Comparison of ENCODE assay signal across 20 cellular contexts in the genomic region with DNA sequence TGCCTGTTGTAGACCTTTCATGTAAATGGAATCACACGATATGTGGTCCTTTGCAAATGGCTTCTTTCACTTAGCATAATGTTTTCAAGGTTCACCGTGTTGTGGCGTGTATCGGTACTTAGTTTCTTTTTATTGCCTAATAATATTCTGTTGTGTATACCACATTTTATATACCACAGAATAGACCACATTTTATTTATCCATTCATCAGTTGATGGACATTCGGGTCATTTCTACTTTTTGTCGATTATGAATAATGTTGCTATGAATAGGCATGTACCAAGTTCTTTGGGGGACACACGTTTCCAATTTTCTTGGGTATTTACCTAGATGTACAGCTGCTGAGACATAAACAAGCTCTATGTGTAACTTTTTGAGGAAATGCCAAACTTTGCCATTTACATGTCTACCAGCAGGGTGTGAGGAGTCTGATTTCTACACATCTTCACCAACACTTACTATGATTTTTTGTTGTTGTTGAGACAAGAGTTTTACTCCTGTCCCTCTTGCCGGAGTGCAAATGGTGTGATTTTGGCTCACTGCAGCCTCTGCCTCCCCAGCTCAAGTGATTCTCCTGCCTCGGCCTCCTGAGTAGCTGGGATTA.
"Had no signal": no experiment of that assay in that cellular context is flagged by ENCODE, and none has a peak within 500 bp of the region (broad histone marks: within the 10 kb centered on the region; RNA-seq: fewer than 3 reads in every experiment).

No MANE protein-coding gene starts in this region.

- H3K9me3 ChIP-seq: esophagus squamous epithelium, heart left ventricle, thoracic aorta, upper lobe of right lung had no signal

- FAIRE-seq: colon, islet of Langerhans had no signal

- H3K4me3 ChIP-seq: esophagus squamous epithelium, heart left ventricle, thoracic aorta, upper lobe of right lung had no signal

- DNase-seq: activated CD4-positive, alpha-beta memory T cell treated with anti-CD3 and anti-CD28 coated beads for 36 hours; activated CD4-positive, alpha-beta T cell treated with anti-CD3 and anti-CD28 coated beads for 48 hours; activated CD4-positive, CD25-positive, alpha-beta regulatory T cell; activated naive CD4-positive, alpha-beta T cell treated with Interleukin-2 at 50 U/mL for 16 hours; activated T-cell treated with anti-CD3 and anti-CD28 coated beads, Interleukin-2, amount 50 U/mL, for 48 hours; caudate nucleus; effector memory CD8-positive, alpha-beta T cell; esophagus squamous epithelium; occipital lobe; retina; stimulated activated CD4-positive, alpha-beta T cell treated with anti-CD3 and anti-CD28 coated beads, Interleukin-4, amount 100 ng/mL, for 24 hours; stimulated activated naive CD4-positive, alpha-beta T cell treated with Interleukin-2 at 50 U/mL for 16 hours; T1000 had no signal

- H3K27me3 Mint-ChIP-seq: activated CD4-positive, alpha-beta memory T cell treated with anti-CD3 and anti-CD28 coated beads for 36 hours; brain; effector memory CD8-positive, alpha-beta T cell had no signal

- H3K36me3 ChIP-seq: esophagus squamous epithelium, heart left ventricle, thoracic aorta, upper lobe of right lung had no signal

- H3K9me3 Mint-ChIP-seq: activated CD4-positive, alpha-beta memory T cell treated with anti-CD3 and anti-CD28 coated beads for 36 hours; effector memory CD8-positive, alpha-beta T cell; memory B cell had no signal

- H3K27ac Mint-ChIP-seq: activated CD4-positive, alpha-beta memory T cell treated with anti-CD3 and anti-CD28 coated beads for 36 hours; effector memory CD8-positive, alpha-beta T cell; memory B cell had no signal

- H3K27ac ChIP-seq: esophagus squamous epithelium, upper lobe of right lung had no signal

- H3K27me3 ChIP-seq: esophagus squamous epithelium, heart left ventricle, upper lobe of right lung had no signal

- ATAC-seq: effector memory CD8-positive, alpha-beta T cell; heart left ventricle; upper lobe of right lung had no signal

- H3K4me1 Mint-ChIP-seq: memory B cell had no signal

- H3K36me3 Mint-ChIP-seq: activated CD4-positive, alpha-beta memory T cell treated with anti-CD3 and anti-CD28 coated beads for 36 hours; brain; memory B cell had no signal

- H3K4me3 Mint-ChIP-seq: activated CD4-positive, alpha-beta memory T cell treated with anti-CD3 and anti-CD28 coated beads for 36 hours; brain; effector memory CD8-positive, alpha-beta T cell; memory B cell had no signal
